In the genomic region with DNA sequence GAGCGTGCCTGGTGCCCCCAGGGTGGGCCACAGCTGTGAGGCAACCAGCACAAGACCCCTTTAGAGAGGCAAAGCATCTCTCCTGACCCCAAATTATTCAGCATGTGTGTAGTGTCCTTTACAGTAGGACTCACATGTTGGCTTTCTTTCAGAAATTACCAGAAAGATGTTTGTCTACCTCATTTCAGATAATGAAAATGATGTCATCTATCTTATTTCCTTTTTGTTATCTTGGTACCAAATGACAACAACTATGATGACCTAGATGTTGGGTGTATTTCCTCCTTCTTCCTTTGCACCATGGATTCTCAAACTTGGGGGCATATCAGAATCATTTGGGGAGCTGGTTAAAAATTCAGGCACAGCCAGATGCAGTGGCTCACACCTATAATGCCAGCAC, we compare ENCODE assay signal across 2 cellular contexts.
TF ChIP-seq lines count a peak whose summit lies in the region.

No MANE protein-coding gene starts in this region.

TF ChIP-seq in HEK293, 187 proteins besides CTCF, POLR2A, EP300 and RAD21 (continued from another document):
- TF ChIP-seq, protein P1, sequence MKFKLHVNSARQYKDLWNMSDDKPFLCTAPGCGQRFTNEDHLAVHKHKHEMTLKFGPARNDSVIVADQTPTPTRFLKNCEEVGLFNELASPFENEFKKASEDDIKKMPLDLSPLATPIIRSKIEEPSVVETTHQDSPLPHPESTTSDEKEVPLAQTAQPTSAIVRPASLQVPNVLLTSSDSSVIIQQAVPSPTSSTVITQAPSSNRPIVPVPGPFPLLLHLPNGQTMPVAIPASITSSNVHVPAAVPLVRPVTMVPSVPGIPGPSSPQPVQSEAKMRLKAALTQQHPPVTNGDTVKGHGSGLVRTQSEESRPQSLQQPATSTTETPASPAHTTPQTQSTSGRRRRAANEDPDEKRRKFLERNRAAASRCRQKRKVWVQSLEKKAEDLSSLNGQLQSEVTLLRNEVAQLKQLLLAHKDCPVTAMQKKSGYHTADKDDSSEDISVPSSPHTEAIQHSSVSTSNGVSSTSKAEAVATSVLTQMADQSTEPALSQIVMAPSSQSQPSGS (tag by site-specific recombination; IDR thresholded peaks at IDR 0.05; ENCODE audit: low read depth) = peak; percentile 64
- TF ChIP-seq, protein P2, sequence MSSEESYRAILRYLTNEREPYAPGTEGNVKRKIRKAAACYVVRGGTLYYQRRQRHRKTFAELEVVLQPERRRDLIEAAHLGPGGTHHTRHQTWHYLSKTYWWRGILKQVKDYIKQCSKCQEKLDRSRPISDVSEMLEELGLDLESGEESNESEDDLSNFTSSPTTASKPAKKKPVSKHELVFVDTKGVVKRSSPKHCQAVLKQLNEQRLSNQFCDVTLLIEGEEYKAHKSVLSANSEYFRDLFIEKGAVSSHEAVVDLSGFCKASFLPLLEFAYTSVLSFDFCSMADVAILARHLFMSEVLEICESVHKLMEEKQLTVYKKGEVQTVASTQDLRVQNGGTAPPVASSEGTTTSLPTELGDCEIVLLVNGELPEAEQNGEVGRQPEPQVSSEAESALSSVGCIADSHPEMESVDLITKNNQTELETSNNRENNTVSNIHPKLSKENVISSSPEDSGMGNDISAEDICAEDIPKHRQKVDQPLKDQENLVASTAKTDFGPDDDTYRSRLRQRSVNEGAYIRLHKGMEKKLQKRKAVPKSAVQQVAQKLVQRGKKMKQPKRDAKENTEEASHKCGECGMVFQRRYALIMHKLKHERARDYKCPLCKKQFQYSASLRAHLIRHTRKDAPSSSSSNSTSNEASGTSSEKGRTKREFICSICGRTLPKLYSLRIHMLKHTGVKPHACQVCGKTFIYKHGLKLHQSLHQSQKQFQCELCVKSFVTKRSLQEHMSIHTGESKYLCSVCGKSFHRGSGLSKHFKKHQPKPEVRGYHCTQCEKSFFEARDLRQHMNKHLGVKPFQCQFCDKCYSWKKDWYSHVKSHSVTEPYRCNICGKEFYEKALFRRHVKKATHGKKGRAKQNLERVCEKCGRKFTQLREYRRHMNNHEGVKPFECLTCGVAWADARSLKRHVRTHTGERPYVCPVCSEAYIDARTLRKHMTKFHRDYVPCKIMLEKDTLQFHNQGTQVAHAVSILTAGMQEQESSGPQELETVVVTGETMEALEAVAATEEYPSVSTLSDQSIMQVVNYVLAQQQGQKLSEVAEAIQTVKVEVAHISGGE (tag by site-specific recombination; conservative IDR thresholded peaks at IDR 0.05; ENCODE audit: low read depth) = no peak
- no peak for TF ChIP-seq ZNF416 (tag by site-specific recombination; IDR thresholded peaks at IDR 0.05)
- TF ChIP-seq, protein P3, sequence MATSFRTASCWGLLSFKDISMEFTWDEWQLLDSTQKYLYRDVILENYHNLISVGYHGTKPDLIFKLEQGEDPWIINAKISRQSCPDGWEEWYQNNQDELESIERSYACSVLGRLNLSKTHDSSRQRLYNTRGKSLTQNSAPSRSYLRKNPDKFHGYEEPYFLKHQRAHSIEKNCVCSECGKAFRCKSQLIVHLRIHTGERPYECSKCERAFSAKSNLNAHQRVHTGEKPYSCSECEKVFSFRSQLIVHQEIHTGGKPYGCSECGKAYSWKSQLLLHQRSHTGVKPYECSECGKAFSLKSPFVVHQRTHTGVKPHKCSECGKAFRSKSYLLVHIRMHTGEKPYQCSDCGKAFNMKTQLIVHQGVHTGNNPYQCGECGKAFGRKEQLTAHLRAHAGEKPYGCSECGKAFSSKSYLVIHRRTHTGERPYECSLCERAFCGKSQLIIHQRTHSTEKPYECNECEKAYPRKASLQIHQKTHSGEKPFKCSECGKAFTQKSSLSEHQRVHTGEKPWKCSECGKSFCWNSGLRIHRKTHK (tag by site-specific recombination; IDR thresholded peaks at IDR 0.05) = no peak
- TF ChIP-seq, protein P4, sequence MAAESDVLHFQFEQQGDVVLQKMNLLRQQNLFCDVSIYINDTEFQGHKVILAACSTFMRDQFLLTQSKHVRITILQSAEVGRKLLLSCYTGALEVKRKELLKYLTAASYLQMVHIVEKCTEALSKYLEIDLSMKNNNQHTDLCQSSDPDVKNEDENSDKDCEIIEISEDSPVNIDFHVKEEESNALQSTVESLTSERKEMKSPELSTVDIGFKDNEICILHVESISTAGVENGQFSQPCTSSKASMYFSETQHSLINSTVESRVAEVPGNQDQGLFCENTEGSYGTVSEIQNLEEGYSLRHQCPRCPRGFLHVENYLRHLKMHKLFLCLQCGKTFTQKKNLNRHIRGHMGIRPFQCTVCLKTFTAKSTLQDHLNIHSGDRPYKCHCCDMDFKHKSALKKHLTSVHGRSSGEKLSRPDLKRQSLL (tag by site-specific recombination; IDR thresholded peaks at IDR 0.05) = no peak
- TF ChIP-seq ZNF394 (tag by site-specific recombination; IDR thresholded peaks at IDR 0.05; ENCODE audit: borderline replicate concordance) = no peak
- no peak for TF ChIP-seq ZNF549 (tag by site-specific recombination; IDR thresholded peaks at IDR 0.05)
- TF ChIP-seq ZNF211 (tag by site-specific recombination; IDR thresholded peaks at IDR 0.05; ENCODE audit: low read depth) = no peak
- 0 out of 2 replicates have a peak, but pooled peaks have one; percentile 39 for TF ChIP-seq ZNF629 (tag by site-specific recombination; IDR thresholded peaks at IDR 0.05)
- TF ChIP-seq ZNF341 (tag by site-specific recombination; IDR thresholded peaks at IDR 0.05; ENCODE audit: low read depth) = no peak
- TF ChIP-seq ZNF274 (IDR thresholded peaks at IDR 0.05; ENCODE audit: low read length) = no peak
- TF ChIP-seq ZNF274 (tag by site-specific recombination; IDR thresholded peaks at IDR 0.05; ENCODE audit: borderline replicate concordance) = no peak
- no peak for TF ChIP-seq BCL11A (tag by site-specific recombination; IDR thresholded peaks at IDR 0.05; ENCODE audit: low read depth)
- no peak for TF ChIP-seq ZNF610 (tag by site-specific recombination; IDR thresholded peaks at IDR 0.05; ENCODE audit: borderline replicate concordance)
- TF ChIP-seq ZFHX2 (tag by site-specific recombination; conservative IDR thresholded peaks at IDR 0.05) = no peak

TF ChIP-seq in K562, 482 proteins besides CTCF, POLR2A, EP300 and RAD21 (continued from another document):
- TF ChIP-seq, protein P5, sequence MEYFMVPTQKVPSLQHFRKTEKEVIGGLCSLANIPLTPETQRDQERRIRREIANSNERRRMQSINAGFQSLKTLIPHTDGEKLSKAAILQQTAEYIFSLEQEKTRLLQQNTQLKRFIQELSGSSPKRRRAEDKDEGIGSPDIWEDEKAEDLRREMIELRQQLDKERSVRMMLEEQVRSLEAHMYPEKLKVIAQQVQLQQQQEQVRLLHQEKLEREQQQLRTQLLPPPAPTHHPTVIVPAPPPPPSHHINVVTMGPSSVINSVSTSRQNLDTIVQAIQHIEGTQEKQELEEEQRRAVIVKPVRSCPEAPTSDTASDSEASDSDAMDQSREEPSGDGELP (CRISPR knock-in tag; IDR thresholded peaks at IDR 0.05; ENCODE audit: borderline replicate concordance) = no peak
- no peak for TF ChIP-seq CBFA2T2 (conservative IDR thresholded peaks at IDR 0.05)
- TF ChIP-seq, protein P6, sequence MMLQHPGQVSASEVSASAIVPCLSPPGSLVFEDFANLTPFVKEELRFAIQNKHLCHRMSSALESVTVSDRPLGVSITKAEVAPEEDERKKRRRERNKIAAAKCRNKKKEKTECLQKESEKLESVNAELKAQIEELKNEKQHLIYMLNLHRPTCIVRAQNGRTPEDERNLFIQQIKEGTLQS (IDR thresholded peaks at IDR 0.05) = peak; percentile 64
- TF ChIP-seq, protein P6 (CRISPR knock-in tag; conservative IDR thresholded peaks at IDR 0.05) = no peak
- no peak for TF ChIP-seq CHD4 (IDR thresholded peaks at IDR 0.05; ENCODE audit: insufficient read depth, insufficient replicate concordance, low read depth, low read length, poor library complexity, severe bottlenecking)
- TF ChIP-seq, protein P7, sequence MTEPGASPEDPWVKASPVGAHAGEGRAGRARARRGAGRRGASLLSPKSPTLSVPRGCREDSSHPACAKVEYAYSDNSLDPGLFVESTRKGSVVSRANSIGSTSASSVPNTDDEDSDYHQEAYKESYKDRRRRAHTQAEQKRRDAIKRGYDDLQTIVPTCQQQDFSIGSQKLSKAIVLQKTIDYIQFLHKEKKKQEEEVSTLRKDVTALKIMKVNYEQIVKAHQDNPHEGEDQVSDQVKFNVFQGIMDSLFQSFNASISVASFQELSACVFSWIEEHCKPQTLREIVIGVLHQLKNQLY (CRISPR knock-in tag; conservative IDR thresholded peaks at IDR 0.05) = no peak
